Comparison of ENCODE assay signal across 15 cellular contexts in genomic region chr5:64706074-64706473, GRCh38. TPM values are rescaled to one million over a fixed set of nuclear protein-coding genes. Genes with fewer than 3 reads are reported as not detected.
"Had no signal": no experiment of that assay in that cellular context is flagged by ENCODE, and none has a peak within 500 bp of the region (broad histone marks: within the 10 kb centered on the region; RNA-seq: fewer than 3 reads in every experiment).

No MANE protein-coding gene starts in this region.

RNA-seq across cellular contexts. Expression of gene SHISAL2B, which starts 15.8 kb away (rescaled TPM):
- total RNA-seq: activated CD4-positive, alpha-beta memory T cell treated with anti-CD3 and anti-CD28 coated beads, Interleukin-2, amount 10 ng/mL, durations not matched to agents 7 days and 5 days; activated CD4-positive, alpha-beta T cell treated with anti-CD3 and anti-CD28 coated beads, Interleukin-2, amount 10 ng/mL, durations not matched to agents 7 days and 5 days; activated naive CD4-positive, alpha-beta T cell treated with anti-CD3 and anti-CD28 coated beads, Interleukin-2, amount 50 U/mL, for 72 hours; activated naive CD8-positive, alpha-beta T cell treated with anti-CD3 and anti-CD28 coated beads, Interleukin-2, amount 10 ng/mL, durations not matched to agents 7 days and 5 days; activated T-cell treated with anti-CD3 and anti-CD28 coated beads, Interleukin-2, amount 50 U/mL, for 72 hours; ascending aorta; breast epithelium; cardiac muscle cell; colonic mucosa; dermis microvascular lymphatic vessel endothelial cell; esophagus muscularis mucosa; foreskin keratinocyte; gastrocnemius medialis; heart left ventricle; T-helper 1 cell treated with Interleukin-12 subunit alpha and Interleukin-12 subunit beta and Interleukin-4 antibody, amounts not matched to agents 30 ng/mL and 1 ng/mL, for 36 hours had no signal
- polyA plus RNA-seq: foreskin keratinocyte, heart left ventricle had no signal
